Comparison of ENCODE assay signal across 29 cellular contexts in the genomic region with DNA sequence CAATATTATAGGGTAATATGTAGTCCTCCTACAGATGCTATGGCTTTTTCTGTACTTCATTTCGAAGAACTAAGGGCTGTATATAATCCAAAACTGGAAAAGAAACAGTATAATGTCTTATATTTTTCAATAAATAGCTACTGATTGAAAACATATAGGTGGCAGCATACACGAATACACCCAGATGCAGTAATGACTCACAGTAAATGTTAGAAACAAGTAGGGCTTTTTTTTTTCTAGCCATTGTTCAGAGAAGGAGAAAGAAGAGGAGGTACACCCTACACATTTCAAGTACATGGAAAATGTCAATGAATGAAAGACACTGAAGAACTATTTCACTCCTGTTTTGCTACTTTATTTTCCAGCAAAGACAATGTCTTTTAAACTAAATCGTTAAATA. TPM values are rescaled to one million over a fixed set of nuclear protein-coding genes. Genes with fewer than 3 reads are reported as not detected.
DNase-seq lines count a peak whose midpoint lies in the region; ATAC-seq, FAIRE-seq and TF ChIP-seq lines count a peak whose summit lies in the region.
"Had no signal": no experiment of that assay in that cellular context is flagged by ENCODE, and none has a peak within 500 bp of the region (broad histone marks: within the 10 kb centered on the region; RNA-seq: fewer than 3 reads in every experiment).

No MANE protein-coding gene starts in this region.

- peak; percentile 52 for ATAC-seq in activated T-helper 17 cell treated with anti-CD3 and anti-CD28 coated beads, Interleukin-2, amount 50 U/mL, for 72 hours (replicated peaks)
- ATAC-seq in GM18519 (IDR thresholded peaks at IDR 0.05; ENCODE audit: low FRiP score, unreplicated experiment) = no peak
- ATAC-seq: heart right ventricle; left colon; naive thymus-derived CD8-positive, alpha-beta T cell; Panc1; T-helper 17 cell had no signal

- no peak for TF ChIP-seq CTCF in D721Med (IDR thresholded peaks at IDR 0.05; ENCODE audit: insufficient read depth, missing control alignments)
- TF ChIP-seq CTCF in epithelial cell of esophagus (IDR thresholded peaks at IDR 0.05; ENCODE audit: insufficient read depth, low read depth, low read length, missing control alignments) = peak; percentile 24

- no peaks in the 10 kb centered on the region for H3K36me3 Mint-ChIP-seq in activated T-helper 17 cell treated with anti-CD3 and anti-CD28 coated beads, Interleukin-2, amount 50 U/mL, for 72 hours (ENCODE audit: low read depth)
- H3K36me3 Mint-ChIP-seq: activated CD4-positive, alpha-beta memory T cell treated with anti-CD3 and anti-CD28 coated beads for 36 hours; activated naive CD8-positive, alpha-beta T cell treated with anti-CD3 and anti-CD28 coated beads, Interleukin-2, amount 10 ng/mL, durations not matched to agents 7 days and 5 days; brain; naive thymus-derived CD8-positive, alpha-beta T cell had no signal

- H3K4me3 Mint-ChIP-seq in activated T-helper 17 cell treated with anti-CD3 and anti-CD28 coated beads, Interleukin-2, amount 50 U/mL, for 72 hours = peak overlapping the region; percentile 67
- H3K4me3 Mint-ChIP-seq: activated CD4-positive, alpha-beta memory T cell treated with anti-CD3 and anti-CD28 coated beads for 36 hours; brain; endodermal cell; naive thymus-derived CD8-positive, alpha-beta T cell; T-helper 17 cell had no signal

- peak; percentile 77 for FAIRE-seq in D721Med (lab: Jason Lieb, UNC)
- FAIRE-seq: HTR-8/SVneo had no signal

- no peaks in the 10 kb centered on the region for H3K9me3 Mint-ChIP-seq in activated T-helper 17 cell treated with anti-CD3 and anti-CD28 coated beads, Interleukin-2, amount 50 U/mL, for 72 hours
- H3K9me3 Mint-ChIP-seq: activated CD4-positive, alpha-beta memory T cell treated with anti-CD3 and anti-CD28 coated beads for 36 hours; activated naive CD8-positive, alpha-beta T cell treated with anti-CD3 and anti-CD28 coated beads, Interleukin-2, amount 10 ng/mL, durations not matched to agents 7 days and 5 days; brain; endodermal cell; naive thymus-derived CD8-positive, alpha-beta T cell had no signal

- H3K27ac Mint-ChIP-seq in activated T-helper 17 cell treated with anti-CD3 and anti-CD28 coated beads, Interleukin-2, amount 50 U/mL, for 72 hours = peak overlapping the region; percentile 85
- H3K27ac Mint-ChIP-seq: activated CD4-positive, alpha-beta memory T cell treated with anti-CD3 and anti-CD28 coated beads for 36 hours; activated naive CD8-positive, alpha-beta T cell treated with anti-CD3 and anti-CD28 coated beads, Interleukin-2, amount 10 ng/mL, durations not matched to agents 7 days and 5 days; brain; endodermal cell; naive thymus-derived CD8-positive, alpha-beta T cell; T-helper 17 cell had no signal

- H3K27me3 Mint-ChIP-seq in activated T-helper 17 cell treated with anti-CD3 and anti-CD28 coated beads, Interleukin-2, amount 50 U/mL, for 72 hours = peaks cover 10% of the 10 kb centered on the region
- H3K27me3 Mint-ChIP-seq: brain had no signal

- peaks cover 17% of the 10 kb centered on the region for H3K4me1 Mint-ChIP-seq in activated T-helper 17 cell treated with anti-CD3 and anti-CD28 coated beads, Interleukin-2, amount 50 U/mL, for 72 hours
- H3K4me1 Mint-ChIP-seq: brain, endodermal cell had no signal

- DNase-seq in D721Med (ENCODE audit: insufficient read length, low spot score) (no peak), HCEC 1CT (peak; percentile 30), epithelial cell of esophagus (ENCODE audit: low read depth) (peak; percentile 26), NOMO-1 treated with dmso at 0.1 percent for 144 hours (lab: John Stamatoyannopoulos, UW; ENCODE audit: unreplicated experiment) (no peak), superior temporal gyrus (ENCODE audit: extremely low spot score) (no peak), NOMO-1 (lab: John Stamatoyannopoulos, UW; ENCODE audit: unreplicated experiment in 2 of 2) (no peak)
- DNase-seq: activated CD4-positive, alpha-beta memory T cell treated with anti-CD3 and anti-CD28 coated beads for 36 hours; activated naive CD8-positive, alpha-beta T cell treated with anti-CD3 and anti-CD28 coated beads, Interleukin-2, amount 10 ng/mL, durations not matched to agents 7 days and 5 days; endodermal cell; heart right ventricle; KG1; left colon; naive thymus-derived CD8-positive, alpha-beta T cell; NCI-H1694 treated with DMSO at 0.1 percent for 48 hours; NCI-H345; stimulated activated naive CD4-positive, alpha-beta T cell treated with Interleukin-2 at 50 U/mL for 16 hours; T-helper 17 cell had no signal

- H3K4me3 ChIP-seq in epithelial cell of esophagus (ENCODE audit: low read length) = no peak overlapping the region
- H3K4me3 ChIP-seq: coronary artery, heart right ventricle, smooth muscle cell, tibial nerve had no signal

RNA-seq across cellular contexts. Expression of gene DAZL, which starts 9.4 kb away (rescaled TPM):
- total RNA-seq in activated T-helper 17 cell treated with anti-CD3 and anti-CD28 coated beads, Interleukin-2, amount 50 U/mL, for 72 hours = under 1 TPM; 0.09 to 0.13 TPM
- total RNA-seq: activated CD4-positive, alpha-beta memory T cell treated with anti-CD3 and anti-CD28 coated beads for 36 hours; activated naive CD8-positive, alpha-beta T cell treated with anti-CD3 and anti-CD28 coated beads, Interleukin-2, amount 10 ng/mL, durations not matched to agents 7 days and 5 days; endodermal cell; fibroblast of lung; heart right ventricle; left colon; naive thymus-derived CD8-positive, alpha-beta T cell; omental fat pad; renal cortical epithelial cell; SK-MEL-5; smooth muscle cell; T-helper 17 cell; tibial nerve had no signal

Comparison
In these comparisons a context has a peak if more than half of its experiments do, and no peak if none do; other contexts are left out.
1. DNase-seq: peak in HCEC 1CT (single experiment) and epithelial cell of esophagus (single experiment); none in D721Med (single experiment), NOMO-1 treated with dmso at 0.1 percent for 144 hours (single experiment), superior temporal gyrus (single experiment) and NOMO-1 (0 of 2).